ENCODE assay signal across 27 cellular contexts in genomic region chr10:26359670-26360069, GRCh38.
"Had no signal": no experiment of that assay in that cellular context is flagged by ENCODE, and none has a peak within 500 bp of the region (broad histone marks: within the 10 kb centered on the region; RNA-seq: fewer than 3 reads in every experiment).

No MANE protein-coding gene starts in this region.

- H3K27me3 Mint-ChIP-seq: activated CD4-positive, alpha-beta T cell treated with anti-CD3 and anti-CD28 coated beads for 36 hours; activated naive CD4-positive, alpha-beta T cell treated with anti-CD3 and anti-CD28 coated beads, Interleukin-2, amount 10 ng/mL, durations not matched to agents 7 days and 5 days had no signal

- H3K27ac Mint-ChIP-seq: activated CD4-positive, alpha-beta memory T cell treated with anti-CD3 and anti-CD28 coated beads for 36 hours; activated CD4-positive, alpha-beta T cell treated with anti-CD3 and anti-CD28 coated beads for 36 hours; activated CD4-positive, alpha-beta T cell treated with anti-CD3 and anti-CD28 coated beads, Interleukin-2, amount 10 ng/mL, durations not matched to agents 24 days and 14 days; activated CD8-positive, alpha-beta memory T cell treated with anti-CD3 and anti-CD28 coated beads, Interleukin-2, amount 10 ng/mL, durations not matched to agents 7 days and 5 days; activated CD8-positive, alpha-beta T cell treated with anti-CD3 and anti-CD28 coated beads, Interleukin-2, amount 10 ng/mL, durations not matched to agents 7 days and 5 days; activated naive CD4-positive, alpha-beta T cell treated with anti-CD3 and anti-CD28 coated beads, Interleukin-2, amount 10 ng/mL, durations not matched to agents 7 days and 5 days; activated naive CD4-positive, alpha-beta T cell treated with anti-CD3 and anti-CD28 coated beads, Interleukin-2, amount 50 U/mL, for 72 hours; activated naive CD8-positive, alpha-beta T cell treated with anti-CD3 and anti-CD28 coated beads, Interleukin-2, amount 10 ng/mL, durations not matched to agents 7 days and 5 days; activated T-cell treated with anti-CD3 and anti-CD28 coated beads, Interleukin-2, amount 50 U/mL, for 72 hours; brain had no signal

- H3K4me1 Mint-ChIP-seq: activated CD4-positive, alpha-beta T cell treated with anti-CD3 and anti-CD28 coated beads, Interleukin-2, amount 10 ng/mL, durations not matched to agents 24 days and 14 days; activated naive CD4-positive, alpha-beta T cell treated with anti-CD3 and anti-CD28 coated beads, Interleukin-2, amount 10 ng/mL, durations not matched to agents 7 days and 5 days; activated naive CD8-positive, alpha-beta T cell treated with anti-CD3 and anti-CD28 coated beads, Interleukin-2, amount 10 ng/mL, durations not matched to agents 7 days and 5 days; brain had no signal

- DNase-seq: activated CD4-positive, alpha-beta memory T cell treated with anti-CD3 and anti-CD28 coated beads for 36 hours; activated CD4-positive, alpha-beta T cell treated with anti-CD3 and anti-CD28 coated beads for 36 hours; activated CD4-positive, alpha-beta T cell treated with anti-CD3 and anti-CD28 coated beads, Interleukin-2, amount 10 ng/mL, durations not matched to agents 24 days and 14 days; activated CD4-positive, CD25-positive, alpha-beta regulatory T cell; activated CD4-positive, CD25-positive, alpha-beta regulatory T cell treated with anti-CD3 and anti-CD28 coated beads, Interleukin-2, amount 50 U/mL, for 72 hours; activated CD8-positive, alpha-beta memory T cell treated with anti-CD3 and anti-CD28 coated beads, Interleukin-2, amount 10 ng/mL, durations not matched to agents 7 days and 5 days; activated CD8-positive, alpha-beta memory T cell treated with anti-CD3 and anti-CD28 coated beads, Interleukin-2, amount 50 U/mL, for 4 hours; activated CD8-positive, alpha-beta T cell treated with anti-CD3 and anti-CD28 coated beads, Interleukin-2, amount 10 ng/mL, durations not matched to agents 7 days and 5 days; activated gamma-delta T cell; activated naive CD4-positive, alpha-beta T cell; activated naive CD4-positive, alpha-beta T cell treated with anti-CD3 and anti-CD28 coated beads, Interleukin-2, amount 10 ng/mL, durations not matched to agents 7 days and 5 days; activated naive CD8-positive, alpha-beta T cell treated with anti-CD3 and anti-CD28 coated beads, Interleukin-2, amount 10 ng/mL, durations not matched to agents 7 days and 5 days; activated T-cell treated with anti-CD3 and anti-CD28 coated beads, Interleukin-2, amount 50 U/mL, for 1 hour; activated T-cell treated with anti-CD3 and anti-CD28 coated beads, Interleukin-2, amount 50 U/mL, for 72 hours; central memory CD4-positive, alpha-beta T cell; cerebellar nuclear complex; colonic mucosa; effector CD8-positive, alpha-beta T cell; foreskin fibroblast; head of caudate nucleus; T-helper 2 cell had no signal

- H3K4me3 Mint-ChIP-seq: activated CD4-positive, alpha-beta memory T cell treated with anti-CD3 and anti-CD28 coated beads for 36 hours; activated CD4-positive, alpha-beta T cell treated with anti-CD3 and anti-CD28 coated beads for 36 hours; activated CD4-positive, alpha-beta T cell treated with anti-CD3 and anti-CD28 coated beads, Interleukin-2, amount 10 ng/mL, durations not matched to agents 24 days and 14 days; activated CD8-positive, alpha-beta memory T cell treated with anti-CD3 and anti-CD28 coated beads, Interleukin-2, amount 10 ng/mL, durations not matched to agents 7 days and 5 days; activated CD8-positive, alpha-beta T cell treated with anti-CD3 and anti-CD28 coated beads, Interleukin-2, amount 10 ng/mL, durations not matched to agents 7 days and 5 days; activated naive CD4-positive, alpha-beta T cell treated with anti-CD3 and anti-CD28 coated beads, Interleukin-2, amount 10 ng/mL, durations not matched to agents 7 days and 5 days; activated naive CD8-positive, alpha-beta T cell treated with anti-CD3 and anti-CD28 coated beads, Interleukin-2, amount 10 ng/mL, durations not matched to agents 7 days and 5 days; activated T-cell treated with anti-CD3 and anti-CD28 coated beads, Interleukin-2, amount 50 U/mL, for 72 hours; brain had no signal

- H3K9me3 Mint-ChIP-seq: activated CD4-positive, alpha-beta memory T cell treated with anti-CD3 and anti-CD28 coated beads for 36 hours; activated CD4-positive, alpha-beta T cell treated with anti-CD3 and anti-CD28 coated beads, Interleukin-2, amount 10 ng/mL, durations not matched to agents 24 days and 14 days; activated naive CD4-positive, alpha-beta T cell treated with anti-CD3 and anti-CD28 coated beads, Interleukin-2, amount 10 ng/mL, durations not matched to agents 7 days and 5 days; activated naive CD4-positive, alpha-beta T cell treated with anti-CD3 and anti-CD28 coated beads, Interleukin-2, amount 50 U/mL, for 72 hours; activated naive CD8-positive, alpha-beta T cell treated with anti-CD3 and anti-CD28 coated beads, Interleukin-2, amount 10 ng/mL, durations not matched to agents 7 days and 5 days; activated T-cell treated with anti-CD3 and anti-CD28 coated beads, Interleukin-2, amount 50 U/mL, for 72 hours had no signal

- H3K27ac ChIP-seq: ascending aorta, breast epithelium, cardiac muscle cell, colonic mucosa, epithelial cell of prostate had no signal

- H3K27me3 ChIP-seq: ascending aorta, breast epithelium, colonic mucosa had no signal

- H3K36me3 ChIP-seq: ascending aorta, breast epithelium, cardiac muscle cell, colonic mucosa had no signal

- H3K4me1 ChIP-seq: ascending aorta, breast epithelium, colonic mucosa had no signal

- H3K36me3 Mint-ChIP-seq: activated CD4-positive, alpha-beta memory T cell treated with anti-CD3 and anti-CD28 coated beads for 36 hours; activated CD8-positive, alpha-beta memory T cell treated with anti-CD3 and anti-CD28 coated beads, Interleukin-2, amount 10 ng/mL, durations not matched to agents 7 days and 5 days; activated naive CD4-positive, alpha-beta T cell treated with anti-CD3 and anti-CD28 coated beads, Interleukin-2, amount 10 ng/mL, durations not matched to agents 7 days and 5 days; activated naive CD4-positive, alpha-beta T cell treated with anti-CD3 and anti-CD28 coated beads, Interleukin-2, amount 50 U/mL, for 72 hours; activated naive CD8-positive, alpha-beta T cell treated with anti-CD3 and anti-CD28 coated beads, Interleukin-2, amount 10 ng/mL, durations not matched to agents 7 days and 5 days; brain had no signal

- H3K4me3 ChIP-seq: ascending aorta, breast epithelium, cardiac muscle cell, colonic mucosa had no signal

- H3K9me3 ChIP-seq: ascending aorta, breast epithelium, colonic mucosa had no signal
